ENCODE assay signal across 8 cellular contexts in the genomic region with DNA sequence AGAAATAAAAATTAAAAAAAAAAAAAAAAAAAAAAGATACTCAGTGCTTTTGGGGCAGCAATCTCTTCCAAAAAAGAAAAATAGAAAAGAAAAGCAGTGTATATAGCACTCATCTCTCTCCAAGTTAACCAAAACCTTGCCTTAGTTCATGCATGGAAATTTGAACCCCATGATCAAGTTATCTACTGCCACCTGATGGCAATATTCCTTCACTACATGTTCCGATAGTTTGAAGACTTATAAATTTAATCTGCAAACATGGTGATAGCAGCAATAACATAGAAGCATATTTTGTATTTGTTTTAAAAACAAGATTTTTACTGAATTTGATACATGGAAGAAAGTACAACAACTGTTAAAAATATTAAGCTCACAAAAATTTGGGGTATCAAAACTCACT. TPM values are rescaled to one million over a fixed set of nuclear protein-coding genes. Genes with fewer than 3 reads are reported as not detected.
DNase-seq lines count a peak whose midpoint lies in the region; ATAC-seq and TF ChIP-seq lines count a peak whose summit lies in the region.

No MANE protein-coding gene starts in this region.

- H3K9me3 ChIP-seq in adrenal gland (replicated peaks in 1 of 3): no peaks in the 10 kb centered on the region

- H3K4me3 ChIP-seq in adrenal gland: no peak overlapping the region

- no peak overlapping the region for H3K27ac ChIP-seq in adrenal gland

- 34 to 44% (median 38%) methylated on average over 1 of the region's 1 CpG for WGBS in adrenal gland, 4 donors

- no peak for ATAC-seq in GM21786 (IDR thresholded peaks at IDR 0.05; ENCODE audit: unreplicated experiment)
- ATAC-seq in GM18861 (IDR thresholded peaks at IDR 0.05; ENCODE audit: unreplicated experiment): no peak
- ATAC-seq in GM18870 (IDR thresholded peaks at IDR 0.05; ENCODE audit: unreplicated experiment): no peak

- peak; percentile 48 for DNase-seq in NCI-H2171 treated with DMSO at 0.1 percent for 48 hours (lab: John Stamatoyannopoulos, UW)
- no peak for DNase-seq in NCI-H2171 (lab: John Stamatoyannopoulos, UW)
- DNase-seq in NCI-H1694 treated with DMSO at 0.1 percent for 48 hours (lab: John Stamatoyannopoulos, UW): peak; percentile 60
- no peak for DNase-seq in adrenal gland
- DNase-seq in kidney glomerular epithelial cell (lab: John Stamatoyannopoulos, UW): peak; percentile 6

- TF ChIP-seq POLR2A in adrenal gland (IDR thresholded peaks at IDR 0.05): no peak

- TF ChIP-seq CTCF in adrenal gland (IDR thresholded peaks at IDR 0.05): peak; percentile 35 to 67 (median 57)

- H3K27me3 ChIP-seq in adrenal gland: no peaks in the 10 kb centered on the region

- intact Hi-C loops in adrenal gland (cut with DNase I): no loop called here

- no peaks in the 10 kb centered on the region for H3K4me1 ChIP-seq in adrenal gland (replicated peaks in 1 of 2)

- peaks cover 0 to 3% of the 10 kb centered on the region in 2 donors for H3K36me3 ChIP-seq in adrenal gland (replicated peaks in 1 of 2)

RNA-seq across cellular contexts. Expression of a gene that starts 48.6 kb away (rescaled TPM):
- under 1 TPM; 0.06 to 0.65 (median 0.13) TPM for total RNA-seq in adrenal gland
- under 1 TPM; 0.05 to 0.24 (median 0.24) TPM for polyA plus RNA-seq in adrenal gland

RNA-seq across cellular contexts. Expression of a gene that starts 58.0 kb away (rescaled TPM):
- total RNA-seq in adrenal gland: 10 to 100 TPM in 1 of 8 donors, 1 to 10 TPM in 7; 4.3 to 15.0 (median 6.8) TPM
- 1 to 10 TPM; 1.7 to 7.6 (median 2.2) TPM for polyA plus RNA-seq in adrenal gland

Comparison
In these comparisons a context has a peak if more than half of its experiments do, and no peak if none do; other contexts are left out.
1. DNase-seq: peak in NCI-H2171 treated with DMSO at 0.1 percent for 48 hours (single experiment), NCI-H1694 treated with DMSO at 0.1 percent for 48 hours (single experiment) and kidney glomerular epithelial cell (single experiment); none in NCI-H2171 (single experiment) and adrenal gland (0 of 7).